ENCODE assay signal across 1 cellular context in genomic region chr22:25566812-25567211, GRCh38.
TF ChIP-seq lines count a peak whose summit lies in the region.

No MANE protein-coding gene starts in this region.

TF ChIP-seq in WTC11, 78 proteins besides CTCF, POLR2A, EP300 and RAD21 (continued from another document):
- TF ChIP-seq ZNF512 (CRISPR knock-in tag; IDR thresholded peaks at IDR 0.05; ENCODE audit: borderline replicate concordance) (no peak), NFE2L1 (CRISPR knock-in tag; IDR thresholded peaks at IDR 0.05) (no peak)
